In the genomic region with DNA sequence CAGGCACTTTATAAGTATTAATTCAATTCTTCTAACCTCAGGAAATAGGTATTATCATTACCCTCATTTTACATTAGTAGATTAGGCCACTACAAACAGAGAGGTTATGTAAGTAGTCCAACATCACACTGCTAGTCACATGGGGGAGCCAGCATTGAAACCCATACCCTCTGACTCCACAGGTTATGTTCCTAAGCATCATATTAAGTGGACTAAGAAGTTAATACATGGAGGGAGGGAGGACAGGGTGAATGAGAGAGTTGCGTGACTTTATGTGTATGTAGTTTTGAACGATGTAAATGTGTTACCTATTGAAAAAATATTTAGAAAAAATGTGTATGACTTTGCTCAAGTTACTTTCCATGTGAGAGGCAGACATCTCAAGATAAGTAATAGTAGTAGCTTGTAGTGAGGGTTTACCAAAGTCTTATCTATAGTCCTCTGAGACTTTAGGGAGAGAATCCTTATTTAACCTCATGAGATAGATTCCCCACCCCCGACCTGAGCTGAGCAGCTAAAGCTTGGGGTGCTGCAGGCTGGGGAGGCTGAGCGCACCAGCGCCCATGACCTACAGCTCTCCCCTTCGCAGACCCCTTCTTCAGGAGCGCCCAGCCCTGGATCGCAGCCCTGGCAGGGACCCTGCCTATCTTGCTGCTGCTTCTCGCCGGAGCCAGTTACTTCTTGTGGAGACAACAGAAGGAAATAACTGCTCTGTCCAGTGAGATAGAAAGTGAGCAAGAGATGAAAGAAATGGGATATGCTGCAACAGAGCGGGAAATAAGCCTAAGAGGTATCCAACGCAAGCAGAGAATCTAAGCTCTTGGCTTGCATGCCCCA, we compare ENCODE assay signal across 30 cellular contexts.
"Had no signal": no experiment of that assay in that cellular context is flagged by ENCODE, and none has a peak within 500 bp of the region (broad histone marks: within the 10 kb centered on the region; RNA-seq: fewer than 3 reads in every experiment).

No MANE protein-coding gene starts in this region.

- H3K9me3 Mint-ChIP-seq: activated T-cell treated with anti-CD3 and anti-CD28 coated beads, Interleukin-2, amount 50 U/mL, for 72 hours; effector memory CD8-positive, alpha-beta T cell; mesothelial cell of epicardium; naive B cell; T-helper 1 cell treated with Interleukin-12 subunit alpha and Interleukin-12 subunit beta and Interleukin-4 antibody, amounts not matched to agents 30 μg/mL and 1 μg/mL, for 36 hours had no signal

- H3K4me3 Mint-ChIP-seq: activated T-cell treated with anti-CD3 and anti-CD28 coated beads, Interleukin-2, amount 50 U/mL, for 72 hours; mesothelial cell of epicardium; naive B cell; T-helper 1 cell treated with Interleukin-12 subunit alpha and Interleukin-12 subunit beta and Interleukin-4 antibody, amounts not matched to agents 30 μg/mL and 1 μg/mL, for 36 hours had no signal

- ATAC-seq: activated CD4-positive, CD25-positive, alpha-beta regulatory T cell treated with anti-CD3 and anti-CD28 coated beads, Interleukin-2, amount 50 U/mL, for 24 hours; activated T-cell treated with anti-CD3 and anti-CD28 coated beads, Interleukin-2, amount 50 U/mL, for 72 hours; body of pancreas; effector memory CD8-positive, alpha-beta T cell; left colon had no signal

- H3K9me3 ChIP-seq: adrenal gland, body of pancreas, right atrium auricular region, thyroid gland, upper lobe of left lung, vagina had no signal

- H3K4me1 Mint-ChIP-seq: mesothelial cell of epicardium had no signal

- DNase-seq: activated CD4-positive, alpha-beta T cell treated with anti-CD3 and anti-CD28 coated beads for 48 hours; activated CD4-positive, alpha-beta T cell treated with anti-CD3 and anti-CD28 coated beads, Interleukin-2, amount 50 U/mL, for 48 hours; activated effector memory CD4-positive, alpha-beta T cell treated with Interleukin-2 at 50 U/mL for 16 hours; activated naive CD4-positive, alpha-beta T cell treated with Interleukin-2 at 50 U/mL for 16 hours; activated T-cell treated with anti-CD3 and anti-CD28 coated beads, Interleukin-2, amount 50 U/mL, for 72 hours; adrenal gland; aorta; body of pancreas; cortex of kidney; effector memory CD8-positive, alpha-beta T cell; foreskin fibroblast; head of caudate nucleus; hippocampal formation; kidney; left colon; naive B cell; stimulated activated CD4-positive, alpha-beta T cell treated with anti-CD3 and anti-CD28 coated beads, Interleukin-15, amount 100 ng/mL, for 24 hours; stimulated activated naive CD4-positive, alpha-beta T cell treated with Interleukin-2 at 50 U/mL for 16 hours; substantia nigra; SW 1271; T1000; thyroid gland; WERI-Rb-1 had no signal

- H3K4me2 ChIP-seq: smooth muscle cell had no signal

- H3K27me3 ChIP-seq: adrenal gland, body of pancreas, right atrium auricular region, thyroid gland, upper lobe of left lung, vagina had no signal

- H3K27ac Mint-ChIP-seq: mesothelial cell of epicardium; T-helper 1 cell treated with Interleukin-12 subunit alpha and Interleukin-12 subunit beta and Interleukin-4 antibody, amounts not matched to agents 30 μg/mL and 1 μg/mL, for 36 hours had no signal

- H3K4me1 ChIP-seq: adrenal gland, body of pancreas, right atrium auricular region, thyroid gland, upper lobe of left lung, vagina had no signal

- H3K4me3 ChIP-seq: adrenal gland, body of pancreas, right atrium auricular region, smooth muscle cell, thyroid gland, upper lobe of left lung, vagina had no signal

- H3K27me3 Mint-ChIP-seq: effector memory CD8-positive, alpha-beta T cell; naive B cell had no signal

- H3K36me3 ChIP-seq: WERI-Rb-1 had no signal

- FAIRE-seq: kidney had no signal

- H3K27ac ChIP-seq: adrenal gland, body of pancreas, right atrium auricular region, thyroid gland, upper lobe of left lung, vagina, WERI-Rb-1 had no signal
